ENCODE assay signal across 20 cellular contexts in genomic region chr3:132569580-132569979, GRCh38. TPM values are rescaled to one million over a fixed set of nuclear protein-coding genes. Genes with fewer than 3 reads are reported as not detected.
DNase-seq lines count a peak whose midpoint lies in the region; ATAC-seq lines count a peak whose summit lies in the region.
"Had no signal": no experiment of that assay in that cellular context is flagged by ENCODE, and none has a peak within 500 bp of the region (broad histone marks: within the 10 kb centered on the region; RNA-seq: fewer than 3 reads in every experiment).

No MANE protein-coding gene starts in this region.

- peaks cover 0 to 25% (median 9%) of the 10 kb centered on the region in 5 donors for H3K4me1 ChIP-seq in subcutaneous abdominal adipose tissue (ENCODE audit: control insufficient read depth in 5 of 5, insufficient read depth in 5 of 5, low read length in 5 of 5)

- peaks cover 2% of the 10 kb centered on the region for H3K9me3 Mint-ChIP-seq in activated CD4-positive, alpha-beta T cell treated with anti-CD3 and anti-CD28 coated beads for 36 hours (ENCODE audit: low read depth)
- H3K9me3 Mint-ChIP-seq in activated T-helper 2 cell treated with anti-CD3 and anti-CD28 coated beads, Interferon-gamma antibody, Interleukin-2, Interleukin-4, amounts not matched to agents 10 μg/mL and 5 μg/mL and 100 μg/mL, durations not matched to agents 14 hours and 24 hours and 36 hours, result peaks cover 12% of the 10 kb centered on the region
- H3K9me3 Mint-ChIP-seq: CD14-positive monocyte had no signal

- no peaks in the 10 kb centered on the region for H3K27me3 Mint-ChIP-seq in activated CD4-positive, alpha-beta T cell treated with anti-CD3 and anti-CD28 coated beads for 36 hours
- no peaks in the 10 kb centered on the region for H3K27me3 Mint-ChIP-seq in activated T-helper 2 cell treated with anti-CD3 and anti-CD28 coated beads, Interferon-gamma antibody, Interleukin-2, Interleukin-4, amounts not matched to agents 10 μg/mL and 5 μg/mL and 100 μg/mL, durations not matched to agents 14 hours and 24 hours and 36 hours (ENCODE audit: low read depth)

- POLR2A ChIA-PET in activated CD4-positive, alpha-beta T cell treated with anti-CD3 and anti-CD28 coated beads for 36 hours (lab: Charles Lee), result interaction anchor here (0.8 kb wide), 1 partner anchor 22 kb away, joined by 3 read pairs; no protein-coding TSS in a partner anchor

- no peak overlapping the region for H3K4me3 Mint-ChIP-seq in activated CD4-positive, alpha-beta T cell treated with anti-CD3 and anti-CD28 coated beads for 36 hours
- no peak overlapping the region for H3K4me3 Mint-ChIP-seq in activated T-helper 2 cell treated with anti-CD3 and anti-CD28 coated beads, Interferon-gamma antibody, Interleukin-2, Interleukin-4, amounts not matched to agents 10 μg/mL and 5 μg/mL and 100 μg/mL, durations not matched to agents 14 hours and 24 hours and 36 hours (ENCODE audit: low read depth)
- H3K4me3 Mint-ChIP-seq: CD14-positive monocyte, endodermal cell had no signal

- H3K9ac ChIP-seq in subcutaneous abdominal adipose tissue (ENCODE audit: low read length in 5 of 5), result no peak overlapping the region

- no peak overlapping the region for H3K27ac Mint-ChIP-seq in activated CD4-positive, alpha-beta T cell treated with anti-CD3 and anti-CD28 coated beads for 36 hours
- H3K27ac Mint-ChIP-seq in activated T-helper 2 cell treated with anti-CD3 and anti-CD28 coated beads, Interferon-gamma antibody, Interleukin-2, Interleukin-4, amounts not matched to agents 10 μg/mL and 5 μg/mL and 100 μg/mL, durations not matched to agents 14 hours and 24 hours and 36 hours, result peak overlapping the region; percentile 90
- H3K27ac Mint-ChIP-seq: CD14-positive monocyte, endodermal cell had no signal

- peaks cover 0 to 4% (median 2%) of the 10 kb centered on the region in 5 donors for H3K36me3 ChIP-seq in subcutaneous abdominal adipose tissue (ENCODE audit: control insufficient read depth in 5 of 5, insufficient read depth in 5 of 5, low read length in 5 of 5)

- peak overlapping the region; percentile 53 for H3K27ac ChIP-seq in subcutaneous abdominal adipose tissue (ENCODE audit: low read depth, low read length)

- CTCF ChIA-PET in activated CD4-positive, alpha-beta T cell treated with anti-CD3 and anti-CD28 coated beads for 36 hours (lab: Charles Lee), result no interaction called here

- H3K36me3 Mint-ChIP-seq in activated CD4-positive, alpha-beta T cell treated with anti-CD3 and anti-CD28 coated beads for 36 hours (ENCODE audit: low read depth), result peaks cover 30% of the 10 kb centered on the region
- peaks cover 58% of the 10 kb centered on the region for H3K36me3 Mint-ChIP-seq in activated T-helper 2 cell treated with anti-CD3 and anti-CD28 coated beads, Interferon-gamma antibody, Interleukin-2, Interleukin-4, amounts not matched to agents 10 μg/mL and 5 μg/mL and 100 μg/mL, durations not matched to agents 14 hours and 24 hours and 36 hours (ENCODE audit: low read depth)

- peaks cover 0 to 3% (median 0%) of the 10 kb centered on the region in 5 donors for H3K9me3 ChIP-seq in subcutaneous abdominal adipose tissue (ENCODE audit: control insufficient read depth in 5 of 5, low read length in 5 of 5)

- no peaks in the 10 kb centered on the region for H3K27me3 ChIP-seq in subcutaneous abdominal adipose tissue (ENCODE audit: control insufficient read depth in 5 of 5, insufficient read depth in 4 of 5, low read length in 5 of 5)

- DNase-seq in activated CD4-positive, alpha-beta T cell treated with anti-CD3 and anti-CD28 coated beads for 36 hours, result no peak
- no peak for DNase-seq in activated CD4-positive, alpha-beta T cell treated with anti-CD3 and anti-CD28 coated beads, Interleukin-2, amount 50 U/mL, for 4 hours
- DNase-seq in activated T-helper 2 cell treated with anti-CD3 and anti-CD28 coated beads, Interferon-gamma antibody, Interleukin-2, Interleukin-4, amounts not matched to agents 10 μg/mL and 5 μg/mL and 100 μg/mL, durations not matched to agents 14 hours and 24 hours and 36 hours (ENCODE audit: low spot score), result no peak
- DNase-seq in foreskin melanocyte, result peak; percentile 30
- no peak for DNase-seq in MV-4-11 (lab: John Stamatoyannopoulos, UW)
- no peak for DNase-seq in NCI-H526 (lab: John Stamatoyannopoulos, UW)
- no peak for DNase-seq in A172 (ENCODE audit: low spot score)
- DNase-seq: 8988T; activated CD4-positive, CD25-positive, alpha-beta regulatory T cell treated with anti-CD3 and anti-CD28 coated beads, Interleukin-2, amount 50 U/mL, for 72 hours; cerebellar nuclear complex; DMS153; endodermal cell; KG1; NCI-H774; occipital lobe; stimulated activated CD4-positive, alpha-beta T cell treated with anti-CD3 and anti-CD28 coated beads, Interleukin-4, amount 100 ng/mL, for 1 hour; T-helper 9 cell had no signal

- peaks cover 17% of the 10 kb centered on the region for H3K4me1 Mint-ChIP-seq in activated CD4-positive, alpha-beta T cell treated with anti-CD3 and anti-CD28 coated beads for 36 hours
- H3K4me1 Mint-ChIP-seq in activated T-helper 2 cell treated with anti-CD3 and anti-CD28 coated beads, Interferon-gamma antibody, Interleukin-2, Interleukin-4, amounts not matched to agents 10 μg/mL and 5 μg/mL and 100 μg/mL, durations not matched to agents 14 hours and 24 hours and 36 hours (ENCODE audit: low read depth), result peaks cover 24% of the 10 kb centered on the region
- H3K4me1 Mint-ChIP-seq: CD14-positive monocyte had no signal

- ATAC-seq in activated CD4-positive, alpha-beta T cell treated with anti-CD3 and anti-CD28 coated beads for 36 hours, result peak; percentile 65
- ATAC-seq: left lobe of liver had no signal

- no peak overlapping the region for H3K4me3 ChIP-seq in subcutaneous abdominal adipose tissue (ENCODE audit: low read depth in 1 of 5, low read length in 5 of 5)

- intact Hi-C loops in activated CD4-positive, alpha-beta T cell treated with anti-CD3 and anti-CD28 coated beads for 36 hours (cut with DNase I, micrococcal nuclease), result loop anchor here (1.0 to 2.0 kb wide), 3 partner anchors 19 to 27 kb away; no protein-coding TSS in a partner anchor
- intact Hi-C loops in activated T-helper 2 cell treated with anti-CD3 and anti-CD28 coated beads, Interferon-gamma antibody, Interleukin-2, Interleukin-4, amounts not matched to agents 10 μg/mL and 5 μg/mL and 100 μg/mL, durations not matched to agents 14 hours and 24 hours and 36 hours (cut with micrococcal nuclease), result loop anchor here (1.0 kb wide), 3 partner anchors 19 to 33 kb away; no protein-coding TSS in a partner anchor

RNA-seq across cellular contexts. Expression of gene ACKR4, which starts 27.5 kb away (rescaled TPM):
- total RNA-seq in activated CD4-positive, alpha-beta T cell treated with anti-CD3 and anti-CD28 coated beads for 36 hours, result under 1 TPM; 0.09 TPM
- not detected in 2 replicates for total RNA-seq in activated T-helper 2 cell treated with anti-CD3 and anti-CD28 coated beads, Interferon-gamma antibody, Interleukin-2, Interleukin-4, amounts not matched to agents 10 μg/mL and 5 μg/mL and 100 μg/mL, durations not matched to agents 14 hours and 24 hours and 36 hours
- not detected in 2 replicates for total RNA-seq in A172 (2014; rRNA removed; shearing (Covaris generic))
- total RNA-seq: endodermal cell, left lobe of liver had no signal
